In the genomic region with DNA sequence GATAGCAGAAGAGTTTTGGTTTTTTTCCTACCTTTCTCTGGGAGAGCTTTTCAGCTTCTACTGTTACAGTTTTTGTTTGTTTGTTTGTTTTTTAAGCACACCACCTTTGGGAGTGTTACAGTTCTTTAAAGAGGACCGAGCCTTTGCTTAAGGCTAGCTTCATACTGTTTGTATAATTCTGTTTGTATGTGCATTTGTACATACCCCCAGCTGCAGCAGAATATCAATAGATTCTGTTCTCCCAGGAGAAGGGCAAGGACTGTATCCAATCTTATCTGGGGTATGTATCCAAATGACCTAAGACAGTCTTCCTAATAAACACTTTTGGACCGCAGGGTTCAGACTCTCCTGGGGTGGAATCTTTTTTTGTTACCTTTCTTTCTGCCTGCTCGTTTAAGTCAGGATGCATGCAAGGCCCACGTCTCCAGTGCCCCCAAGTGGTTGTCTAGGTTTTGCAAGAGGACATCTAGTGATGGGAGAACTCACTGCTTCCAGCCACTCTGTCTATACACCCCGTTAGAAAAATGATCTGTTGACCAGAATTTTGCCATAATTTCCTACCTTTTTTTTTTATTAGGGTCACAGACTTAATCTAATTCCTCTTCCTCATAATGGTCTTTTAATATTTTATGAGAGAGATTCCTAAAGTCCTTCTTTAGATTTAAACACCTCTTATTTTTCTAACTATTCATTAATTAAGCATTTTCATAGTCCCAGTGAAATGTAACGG, we compare ENCODE assay signal across 7 cellular contexts. TPM values are rescaled to one million over a fixed set of nuclear protein-coding genes. Genes with fewer than 3 reads are reported as not detected.
DNase-seq lines count a peak whose midpoint lies in the region; ATAC-seq, FAIRE-seq and TF ChIP-seq lines count a peak whose summit lies in the region.

No MANE protein-coding gene starts in this region.

- H3K36me3 ChIP-seq in mammary epithelial cell (ENCODE audit: insufficient read depth, low read length) = no peaks in the 10 kb centered on the region
- H3K36me3 ChIP-seq in kidney (ENCODE audit: control insufficient read depth in 1 of 2, insufficient read depth in 2 of 2, low read length in 2 of 2) = no peaks in the 10 kb centered on the region

- no peak for FAIRE-seq in kidney (lab: Jason Lieb, UNC)

- no peaks in the 10 kb centered on the region for H3K27me3 ChIP-seq in mammary epithelial cell (ENCODE audit: insufficient read depth, low read length)

- H3K79me2 ChIP-seq in mammary epithelial cell (ENCODE audit: insufficient read depth, low read length) = peaks cover 64% of the 10 kb centered on the region

- TF ChIP-seq CTCF in GM12875 (IDR thresholded peaks at IDR 0.05; ENCODE audit: borderline replicate concordance, insufficient read depth, low read depth, low read length) (peak; percentile 83), WI38 (IDR thresholded peaks at IDR 0.05; ENCODE audit: low read depth, low read length) (peak; percentile 95), mammary epithelial cell (conservative IDR thresholded peaks at IDR 0.05 in 1 of 2, IDR thresholded peaks at IDR 0.05 in 1 of 2; ENCODE audit: extremely low read depth in 1 of 2, insufficient read depth in 1 of 2, low read depth in 1 of 2, low read length in 2 of 2) (peak; percentile 82 to 93), kidney (IDR thresholded peaks at IDR 0.05; ENCODE audit: borderline replicate concordance, extremely low read depth, insufficient read depth) (peak; percentile 71)

- BruUV-seq in mammary epithelial cell (replicated peaks; lab: Mats Ljungman, UMichigan) = no TSS peak

- H3K27ac ChIP-seq in mammary epithelial cell (ENCODE audit: insufficient read depth, low read depth, low read length) (no peak overlapping the region), kidney (ENCODE audit: low read depth in 2 of 2, low read length in 2 of 2) (no peak overlapping the region)

- intact Hi-C loops in mammary epithelial cell (cut with micrococcal nuclease) = loop anchor here (1.0 to 2.0 kb wide), 4 partner anchors 23 to 417 kb away; no protein-coding TSS in a partner anchor
- intact Hi-C loops in kidney (cut with DNase I) = no loop called here

- no peaks in the 10 kb centered on the region for H4K20me1 ChIP-seq in mammary epithelial cell (ENCODE audit: insufficient read depth, low read length)

- no peak overlapping the region for H2AFZ ChIP-seq in mammary epithelial cell (ENCODE audit: low read depth, low read length)

- in situ Hi-C loops in mammary epithelial cell (cut with MboI; ENCODE audit: low sequenced_read_pairs in 2 of 2) = loop anchor here (10.0 to 25.0 kb wide), 2 partner anchors 131 to 273 kb away; a partner anchor contains a TSS

- H3K9ac ChIP-seq in mammary epithelial cell (ENCODE audit: insufficient read depth, low read length) (no peak overlapping the region), kidney (ENCODE audit: low read length in 2 of 2) (no peak overlapping the region)

- CTCF ChIA-PET in mammary epithelial cell (lab: Charles Lee; ENCODE audit: low non-redundant PET) = interaction anchor here (0.6 kb wide), 1 partner anchor 197 kb away, joined by 3 read pairs; no protein-coding TSS in a partner anchor

- WGBS in mammary epithelial cell (ENCODE audit: low coverage, missing lambda C conversion rate) = 7% methylated on average over 6 of the region's 6 CpGs

- peak; percentile 80 for DNase-seq in NCI-H2171 treated with DMSO at 0.1 percent for 48 hours (lab: John Stamatoyannopoulos, UW)
- DNase-seq in mammary epithelial cell = peak; percentile 62
- no peak for DNase-seq in kidney
- DNase-seq in stimulated activated CD4-positive, alpha-beta T cell treated with anti-CD3 and anti-CD28 coated beads, Interleukin-4, amount 100 ng/mL, for 24 hours = peak; percentile 76

- H3K4me3 ChIP-seq in GM12875 (ENCODE audit: low read depth, low read length) = no peak overlapping the region
- H3K4me3 ChIP-seq in WI38 (ENCODE audit: low read depth, low read length) = no peak overlapping the region
- no peak overlapping the region for H3K4me3 ChIP-seq in mammary epithelial cell (replicated peaks in 1 of 3; ENCODE audit: insufficient read depth in 1 of 3, low read depth in 2 of 3, low read length in 3 of 3)
- H3K4me3 ChIP-seq in kidney (ENCODE audit: low read length in 2 of 2) = no peak overlapping the region

- H3K9me3 ChIP-seq in mammary epithelial cell (replicated peaks; ENCODE audit: insufficient read depth, low read length) (no peaks in the 10 kb centered on the region), kidney (ENCODE audit: control insufficient read depth in 1 of 2, low read length in 2 of 2) (no peaks in the 10 kb centered on the region)

- ATAC-seq in HG02973 (IDR thresholded peaks at IDR 0.05; ENCODE audit: unreplicated experiment) = peak; percentile 70

- H3K4me1 ChIP-seq in mammary epithelial cell (ENCODE audit: insufficient read depth, low read length) (no peaks in the 10 kb centered on the region), kidney (ENCODE audit: control insufficient read depth in 1 of 2, insufficient read depth in 1 of 2, low read depth in 1 of 2, low read length in 2 of 2) (peaks cover 0 to 2% of the 10 kb centered on the region in 2 donors)

- dilution Hi-C loops in mammary epithelial cell (cut with HindIII; ENCODE audit: low sequenced_read_pairs) = loop anchor here (5.0 kb wide), 1 partner anchor 148 kb away; no protein-coding TSS in a partner anchor

- no peak overlapping the region for H3K4me2 ChIP-seq in mammary epithelial cell (ENCODE audit: insufficient read depth, low read depth, low read length)

RNA-seq across cellular contexts. Expression of a gene that starts 23.9 kb away (rescaled TPM):
- total RNA-seq in mammary epithelial cell (10 to 100 TPM; 11.3 to 14.3 TPM), kidney (19.4 TPM)
- polyA plus RNA-seq in mammary epithelial cell (8.9 TPM), kidney (ENCODE audit: insufficient read depth, low read depth, low replicate concordance) (8.8 TPM)
- polyA minus RNA-seq in mammary epithelial cell = 16.4 TPM
